Comparison of ENCODE assay signal across 8 cellular contexts in the genomic region with DNA sequence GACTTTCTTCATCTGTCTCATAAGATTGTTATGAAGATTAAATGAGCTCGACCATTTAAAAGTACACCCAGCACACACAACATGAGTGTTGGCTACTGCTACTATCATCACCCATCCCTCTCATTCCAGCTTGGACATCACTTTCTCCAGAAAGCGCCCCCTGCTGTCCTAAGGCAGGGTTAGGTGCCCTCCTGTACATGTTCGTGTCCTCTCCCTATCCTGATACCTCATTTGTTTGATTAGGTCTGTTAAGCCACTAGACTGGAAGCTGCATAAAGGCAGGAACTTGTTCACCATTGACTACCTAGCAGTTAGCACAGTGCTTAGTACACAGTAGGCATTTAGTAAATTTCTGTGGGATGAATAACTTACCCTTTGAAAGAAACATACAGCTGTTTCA.
DNase-seq lines count a peak whose midpoint lies in the region; ATAC-seq and TF ChIP-seq lines count a peak whose summit lies in the region.

No MANE protein-coding gene starts in this region.

- DNase-seq in EH (ENCODE audit: low read depth): peak; percentile 50
- DNase-seq in MG63: peak; percentile 16
- no peak for DNase-seq in astrocyte of the spinal cord (ENCODE audit: low read depth, low spot score)
- DNase-seq in NCI-H345 treated with DMSO at 0.1 percent for 48 hours (lab: John Stamatoyannopoulos, UW; ENCODE audit: unreplicated experiment): no peak
- no peak for DNase-seq in Right ventricle myocardium superior

- no peak overlapping the region for H3K9ac ChIP-seq in parathyroid adenoma

- no peaks in the 10 kb centered on the region for H3K9me3 ChIP-seq in MG63
- no peaks in the 10 kb centered on the region for H3K9me3 ChIP-seq in parathyroid adenoma (ENCODE audit: control insufficient read depth, low read length)

- H3K27me3 ChIP-seq in MG63 (peaks cover 3% of the 10 kb centered on the region), parathyroid adenoma (ENCODE audit: control insufficient read depth, insufficient read depth, low read length) (no peaks in the 10 kb centered on the region)

- H3K79me2 ChIP-seq in parathyroid adenoma: no peaks in the 10 kb centered on the region

- no peak overlapping the region for H3K4me3 ChIP-seq in MG63
- no peak overlapping the region for H3K4me3 ChIP-seq in astrocyte of the spinal cord (ENCODE audit: low read depth, low read length)
- no peak overlapping the region for H3K4me3 ChIP-seq in parathyroid adenoma (ENCODE audit: low read depth, low read length)

- no peaks in the 10 kb centered on the region for H3K36me3 ChIP-seq in MG63
- no peaks in the 10 kb centered on the region for H3K36me3 ChIP-seq in parathyroid adenoma (ENCODE audit: control insufficient read depth, insufficient read depth, low read length)

- TF ChIP-seq CTCF in astrocyte of the spinal cord (IDR thresholded peaks at IDR 0.05; ENCODE audit: low read depth, low read length) (peak; percentile 32), parathyroid adenoma (IDR thresholded peaks at IDR 0.05) (peak; percentile 30)

- in situ Hi-C loops in astrocyte of the spinal cord (cut with HindIII; ENCODE audit: low sequenced_read_pairs): no loop called here

- H3K4me2 ChIP-seq in parathyroid adenoma (ENCODE audit: low read length): no peak overlapping the region

- no peaks in the 10 kb centered on the region for H3K4me1 ChIP-seq in parathyroid adenoma

- intact Hi-C loops in Right ventricle myocardium superior (cut with DNase I): no loop called here

- no peak overlapping the region for H3K27ac ChIP-seq in parathyroid adenoma

- ATAC-seq in GM19023 (IDR thresholded peaks at IDR 0.05; ENCODE audit: unreplicated experiment) (no peak), HG02588 (IDR thresholded peaks at IDR 0.05; ENCODE audit: unreplicated experiment) (no peak), Right ventricle myocardium superior (ENCODE audit: poor library complexity) (no peak)

- no peak overlapping the region for H2AFZ ChIP-seq in parathyroid adenoma

Comparison
In these comparisons a context has a peak if more than half of its experiments do, and no peak if none do; other contexts are left out.
1. DNase-seq: peak in EH (single experiment) and MG63 (single experiment); none in astrocyte of the spinal cord (single experiment), NCI-H345 treated with DMSO at 0.1 percent for 48 hours (single experiment) and Right ventricle myocardium superior (single experiment).